5 cellular contexts compared by ENCODE assay signal in the genomic region with DNA sequence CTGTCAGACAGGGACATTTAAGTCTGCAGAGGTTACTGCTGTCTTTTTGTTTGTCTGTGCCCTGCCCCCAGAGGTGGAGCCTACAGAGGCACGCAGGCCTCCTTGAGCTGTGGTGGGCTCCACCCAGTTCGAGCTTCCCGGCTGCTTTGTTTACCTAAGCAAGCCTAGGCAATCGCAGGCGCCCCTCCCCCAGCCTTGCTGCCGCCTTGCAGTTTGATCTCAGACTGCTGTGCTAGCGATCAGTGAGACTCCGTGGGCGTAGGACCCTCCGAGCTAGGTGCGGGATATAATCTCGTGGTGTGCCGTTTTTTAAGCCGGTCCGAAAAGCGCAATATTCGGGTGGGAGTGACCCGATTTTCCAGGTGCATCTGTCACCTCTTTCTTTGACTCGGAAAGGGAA.
DNase-seq lines count a peak whose midpoint lies in the region; ATAC-seq and TF ChIP-seq lines count a peak whose summit lies in the region.
"Not testable (repeated sequence)": the region's sequence is repeated elsewhere in the genome, so short reads cannot be mapped to it uniquely, and the experiment has no call there.

No MANE protein-coding gene starts in this region.

- not testable (repeated sequence) for BruUV-seq in Caco-2 (replicated peaks; lab: Mats Ljungman, UMichigan); PC-9 (replicated peaks; lab: Mats Ljungman, UMichigan)

- not testable (repeated sequence) for H3K4me3 ChIP-seq in Caco-2 (ENCODE audit: low read depth, low read length)
- H3K4me3 ChIP-seq in PC-9 = peak overlapping the region; percentile 54

- intact Hi-C loops in Caco-2 (cut with micrococcal nuclease; ENCODE audit: unreplicated experiment); PC-9 (cut with micrococcal nuclease; ENCODE audit: unreplicated experiment): not testable (repeated sequence)

- H3K27ac Mint-ChIP-seq in Caco-2 (ENCODE audit: unreplicated experiment); WTC11: not testable (repeated sequence)

- CTCF ChIA-PET in Caco-2 (lab: Charles Lee); PC-9 (lab: Charles Lee); WTC11 (lab: Charles Lee): not testable (repeated sequence)

- ATAC-seq in WTC11 = not testable (repeated sequence)

- H3K79me2 ChIP-seq in PC-9 (ENCODE audit: low read depth) = not testable (repeated sequence)

- H3K4me1 ChIP-seq in Caco-2; PC-9 (replicated peaks; ENCODE audit: insufficient read depth): not testable (repeated sequence)

- not testable (repeated sequence) for H3K27me3 Mint-ChIP-seq in Caco-2 (ENCODE audit: insufficient read depth, unreplicated experiment); WTC11 (ENCODE audit: low read depth)

- POLR2A ChIA-PET in Caco-2 (lab: Charles Lee); PC-9 (lab: Charles Lee; ENCODE audit: unreplicated experiment); WTC11 (lab: Charles Lee): not testable (repeated sequence)

- not testable (repeated sequence) for H3F3A ChIP-seq in PC-9 (ENCODE audit: insufficient read depth, low read depth)

- H3K4me1 Mint-ChIP-seq in Caco-2 (ENCODE audit: low read depth, unreplicated experiment); WTC11: not testable (repeated sequence)

- not testable (repeated sequence) for H3K27ac ChIP-seq in PC-9

- not testable (repeated sequence) for H3K36me3 Mint-ChIP-seq in Caco-2 (ENCODE audit: insufficient read depth, unreplicated experiment)
- H3K36me3 Mint-ChIP-seq in WTC11 = peaks cover 29% of the 10 kb centered on the region

- H3K4me2 ChIP-seq in PC-9 = peak overlapping the region; percentile 71

- H3K9me3 Mint-ChIP-seq in Caco-2 (ENCODE audit: unreplicated experiment) = not testable (repeated sequence)
- peaks cover 36% of the 10 kb centered on the region for H3K9me3 Mint-ChIP-seq in WTC11

- H2AFZ ChIP-seq in PC-9 = peak overlapping the region; percentile 59; the same call in 1 of the 2 replicates

- TF ChIP-seq CTCF in Caco-2 (IDR thresholded peaks at IDR 0.05; ENCODE audit: insufficient read depth in 1 of 2, low read depth in 1 of 2, low read length in 1 of 2, severe bottlenecking in 1 of 2, unreplicated experiment in 1 of 2); PC-9 (conservative IDR thresholded peaks at IDR 0.05); WTC11 (IDR thresholded peaks at IDR 0.05): not testable (repeated sequence)

- H4K20me1 ChIP-seq in PC-9 (ENCODE audit: insufficient read depth) = not testable (repeated sequence)

- not testable (repeated sequence) for H3K36me3 ChIP-seq in Caco-2 (ENCODE audit: control insufficient read depth, insufficient read depth, low read length); PC-9 (ENCODE audit: low read depth)

- not testable (repeated sequence) for H3K9me3 ChIP-seq in Caco-2; PC-9 (ENCODE audit: insufficient read depth, low read depth)

- peak overlapping the region; percentile 35 for H3K4me3 Mint-ChIP-seq in Caco-2 (ENCODE audit: unreplicated experiment)
- not testable (repeated sequence) for H3K4me3 Mint-ChIP-seq in WTC11

- H3K9me2 ChIP-seq in PC-9 (ENCODE audit: insufficient read depth) = not testable (repeated sequence)

- not testable (repeated sequence) for H3K27me3 ChIP-seq in Caco-2 (replicated peaks; ENCODE audit: control insufficient read depth, insufficient read depth, low read length); PC-9 (ENCODE audit: insufficient read depth, low read depth)

- DNase-seq in Caco-2 (peak in 1 of 2 experiments; percentile 4), ELF-1 (ENCODE audit: low read depth, low spot score) (peak; percentile 48), HT-29 (ENCODE audit: low spot score) (peak; percentile 9), PC-9 (peak in 1 of 2 experiments; percentile 43), WTC11 (ENCODE audit: low spot score) (peak; percentile 49)
